ENCODE assay signal across 25 cellular contexts in the genomic region with DNA sequence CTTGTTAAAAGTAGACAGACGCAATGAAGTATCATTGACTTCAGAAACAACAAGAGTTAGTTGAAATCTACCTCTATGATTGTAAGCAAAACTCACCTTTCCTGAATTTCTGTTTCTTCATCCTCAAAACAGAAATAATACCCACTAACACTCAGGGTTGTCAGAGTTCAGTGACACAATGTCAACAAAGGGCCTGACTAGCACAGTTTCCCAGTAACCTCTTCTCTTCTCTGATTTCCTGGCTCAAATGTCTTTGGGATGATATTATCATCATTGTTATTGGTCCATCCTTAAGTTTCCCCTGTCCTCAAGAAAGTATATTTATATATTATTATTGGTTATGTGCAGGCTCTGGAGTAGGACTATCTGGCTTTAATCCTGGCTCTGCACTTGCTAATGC.
"Had no signal": no experiment of that assay in that cellular context is flagged by ENCODE, and none has a peak within 500 bp of the region (broad histone marks: within the 10 kb centered on the region; RNA-seq: fewer than 3 reads in every experiment).

No MANE protein-coding gene starts in this region.

- H3K27me3 Mint-ChIP-seq: activated T-cell treated with anti-CD3 and anti-CD28 coated beads, Interleukin-2, amount 50 U/mL, for 24 hours had no signal

- DNase-seq: activated CD4-positive, alpha-beta T cell treated with anti-CD3 and anti-CD28 coated beads, Interleukin-2, amount 10 ng/mL, durations not matched to agents 7 days and 5 days; activated CD8-positive, alpha-beta T cell treated with anti-CD3 and anti-CD28 coated beads, Interleukin-2, amount 10 ng/mL, durations not matched to agents 7 days and 5 days; activated gamma-delta T cell; activated naive CD4-positive, alpha-beta T cell treated with Interleukin-2 at 50 U/mL for 16 hours; activated T-cell treated with anti-CD3 and anti-CD28 coated beads, Interleukin-2, amount 50 U/mL, for 24 hours; anterior cingulate cortex; MM.1S; MV-4-11; NCI-H1092; NCI-H1436 treated with DMSO at 0.1 percent for 48 hours; NCI-H187; NCI-H2029 treated with DMSO at 0.1 percent for 48 hours; NCI-H2107; NCI-H2171; NCI-H510A; NCI-H526; NCI-H748 treated with DMSO at 0.1 percent for 48 hours; NK-92 treated with Interleukin-12 subunit alpha and Interleukin-12 subunit beta, amount 100 ng/mL, for 24 hours; Right ventricle myocardium superior had no signal

- H3K36me3 ChIP-seq: brain microvascular endothelial cell had no signal

- H3K9ac ChIP-seq: KMS-11 had no signal

- H3K4me3 ChIP-seq: SK-N-MC had no signal

- H3K27ac ChIP-seq: brain microvascular endothelial cell, KMS-11, SK-N-MC had no signal

- H3K27ac Mint-ChIP-seq: activated CD8-positive, alpha-beta T cell treated with anti-CD3 and anti-CD28 coated beads, Interleukin-2, amount 10 ng/mL, durations not matched to agents 7 days and 5 days; activated naive CD8-positive, alpha-beta T cell; activated T-cell treated with anti-CD3 and anti-CD28 coated beads, Interleukin-2, amount 50 U/mL, for 24 hours; activated T-helper 2 cell treated with anti-CD3 and anti-CD28 coated beads, Interferon-gamma antibody, Interleukin-2, Interleukin-4, amounts not matched to agents 10 μg/mL and 5 μg/mL and 100 μg/mL, durations not matched to agents 14 hours and 24 hours and 36 hours had no signal

- ATAC-seq: activated CD8-positive, alpha-beta T cell treated with anti-CD3 and anti-CD28 coated beads, Interleukin-2, amount 10 ng/mL, durations not matched to agents 7 days and 5 days had no signal

- H3K27me3 ChIP-seq: brain microvascular endothelial cell had no signal

- H3K36me3 Mint-ChIP-seq: activated naive CD8-positive, alpha-beta T cell had no signal

- H3K4me3 Mint-ChIP-seq: activated CD4-positive, alpha-beta T cell treated with anti-CD3 and anti-CD28 coated beads, Interleukin-2, amount 10 ng/mL, durations not matched to agents 7 days and 5 days; activated CD8-positive, alpha-beta T cell treated with anti-CD3 and anti-CD28 coated beads, Interleukin-2, amount 10 ng/mL, durations not matched to agents 7 days and 5 days; activated naive CD8-positive, alpha-beta T cell; activated naive CD8-positive, alpha-beta T cell treated with anti-CD3 and anti-CD28 coated beads, Interleukin-2, amount 50 U/mL, for 24 hours; activated T-cell treated with anti-CD3 and anti-CD28 coated beads, Interleukin-2, amount 50 U/mL, for 24 hours had no signal

- H3K4me2 ChIP-seq: KMS-11 had no signal

- H3K9me3 Mint-ChIP-seq: activated CD4-positive, alpha-beta T cell treated with anti-CD3 and anti-CD28 coated beads, Interleukin-2, amount 10 ng/mL, durations not matched to agents 7 days and 5 days; activated naive CD8-positive, alpha-beta T cell treated with anti-CD3 and anti-CD28 coated beads, Interleukin-2, amount 50 U/mL, for 24 hours; activated T-cell treated with anti-CD3 and anti-CD28 coated beads, Interleukin-2, amount 50 U/mL, for 24 hours; activated T-helper 2 cell treated with anti-CD3 and anti-CD28 coated beads, Interferon-gamma antibody, Interleukin-2, Interleukin-4, amounts not matched to agents 10 μg/mL and 5 μg/mL and 100 μg/mL, durations not matched to agents 14 hours and 24 hours and 36 hours had no signal
